Comparison of ENCODE assay signal across 2 cellular contexts in the genomic region with DNA sequence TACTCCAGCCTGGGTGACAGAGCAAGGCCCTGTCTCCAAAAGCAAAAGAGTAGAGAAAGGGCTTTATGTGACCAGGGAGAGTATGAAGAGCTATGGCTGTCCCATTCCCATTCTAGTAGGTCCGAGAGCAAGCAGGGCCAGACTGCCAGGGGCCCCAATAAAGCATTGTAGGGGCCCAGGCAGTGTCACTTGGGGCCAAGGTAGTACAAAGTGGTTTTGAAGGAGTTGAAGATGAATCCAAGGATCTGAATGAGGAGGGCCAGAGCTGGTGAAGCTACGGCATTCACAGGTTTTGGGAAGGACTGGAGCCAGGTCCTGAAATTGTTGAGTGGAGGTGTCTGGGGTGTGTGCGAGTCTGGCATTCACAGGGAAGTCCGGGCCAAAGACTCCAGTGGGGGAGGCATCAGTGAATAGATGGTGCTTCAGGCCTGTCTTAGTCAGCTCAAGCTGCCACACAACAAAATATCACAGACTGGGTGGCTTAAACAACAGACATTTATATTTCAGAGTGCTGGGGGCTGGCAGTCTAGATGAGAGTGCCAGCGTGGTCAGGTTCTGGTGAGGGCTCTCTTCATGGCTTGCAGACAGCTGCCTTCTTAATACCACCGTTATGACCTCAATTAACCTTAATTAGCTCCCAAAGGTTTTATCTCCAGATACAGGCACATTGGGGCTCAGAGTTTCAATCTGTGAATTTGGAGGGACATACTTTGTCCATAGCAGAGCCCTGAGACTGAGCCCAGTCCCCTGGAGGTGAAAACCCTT.
A peak's percentile ranks its signal among the peaks of the same experiment; 100 is the strongest.
TF ChIP-seq lines count a peak whose summit lies in the region.

No MANE protein-coding gene starts in this region.

TF ChIP-seq in HCT116, 20 proteins besides CTCF, POLR2A, EP300 and RAD21:
- TF ChIP-seq FOSL1 (IDR thresholded peaks at IDR 0.05; ENCODE audit: low read depth) (no peak), ZFX (IDR thresholded peaks at IDR 0.05) (no peak), EGR1 (IDR thresholded peaks at IDR 0.05; ENCODE audit: low read depth) (no peak), ZNF274 (IDR thresholded peaks at IDR 0.05; ENCODE audit: low read depth, low read length) (no peak), EZH2 (IDR thresholded peaks at IDR 0.05) (no peak), POLR2AphosphoS5 (IDR thresholded peaks at IDR 0.05; ENCODE audit: low read depth, low read length) (no peak), EZH2phosphoT487 (IDR thresholded peaks at IDR 0.05; ENCODE audit: borderline replicate concordance) (no peak), SRF (IDR thresholded peaks at IDR 0.05; ENCODE audit: low read depth) (no peak), YY1 (IDR thresholded peaks at IDR 0.05; ENCODE audit: extremely low read depth, insufficient replicate concordance, low read depth, low read length) (no peak), CBX3 (IDR thresholded peaks at IDR 0.05; ENCODE audit: low read depth) (no peak)
- TF ChIP-seq, protein P1, sequence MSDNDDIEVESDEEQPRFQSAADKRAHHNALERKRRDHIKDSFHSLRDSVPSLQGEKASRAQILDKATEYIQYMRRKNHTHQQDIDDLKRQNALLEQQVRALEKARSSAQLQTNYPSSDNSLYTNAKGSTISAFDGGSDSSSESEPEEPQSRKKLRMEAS (IDR thresholded peaks at IDR 0.05), result no peak
TF ChIP-seq in HCT116: peak in this region for 0.

TF ChIP-seq in K562, 482 proteins besides CTCF, POLR2A, EP300 and RAD21:
- TF ChIP-seq, protein P2, sequence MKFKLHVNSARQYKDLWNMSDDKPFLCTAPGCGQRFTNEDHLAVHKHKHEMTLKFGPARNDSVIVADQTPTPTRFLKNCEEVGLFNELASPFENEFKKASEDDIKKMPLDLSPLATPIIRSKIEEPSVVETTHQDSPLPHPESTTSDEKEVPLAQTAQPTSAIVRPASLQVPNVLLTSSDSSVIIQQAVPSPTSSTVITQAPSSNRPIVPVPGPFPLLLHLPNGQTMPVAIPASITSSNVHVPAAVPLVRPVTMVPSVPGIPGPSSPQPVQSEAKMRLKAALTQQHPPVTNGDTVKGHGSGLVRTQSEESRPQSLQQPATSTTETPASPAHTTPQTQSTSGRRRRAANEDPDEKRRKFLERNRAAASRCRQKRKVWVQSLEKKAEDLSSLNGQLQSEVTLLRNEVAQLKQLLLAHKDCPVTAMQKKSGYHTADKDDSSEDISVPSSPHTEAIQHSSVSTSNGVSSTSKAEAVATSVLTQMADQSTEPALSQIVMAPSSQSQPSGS (CRISPR knock-in tag; IDR thresholded peaks at IDR 0.05), result no peak
- TF ChIP-seq HMG20A (CRISPR knock-in tag; conservative IDR thresholded peaks at IDR 0.05) (no peak), SUPT5H (IDR thresholded peaks at IDR 0.05) (peak; percentile 54; the same call in 1 of the 2 replicates), SP1 (CRISPR knock-in tag; IDR thresholded peaks at IDR 0.05) (no peak), LARP7 (IDR thresholded peaks at IDR 0.05) (no peak), CBX2 (IDR thresholded peaks at IDR 0.05; ENCODE audit: insufficient read depth, low read length, poor library complexity, severe bottlenecking) (no peak)
- TF ChIP-seq, protein P1 (CRISPR knock-in tag; IDR thresholded peaks at IDR 0.05), result no peak
